Comparison of ENCODE assay signal across 1 cellular context in the genomic region with DNA sequence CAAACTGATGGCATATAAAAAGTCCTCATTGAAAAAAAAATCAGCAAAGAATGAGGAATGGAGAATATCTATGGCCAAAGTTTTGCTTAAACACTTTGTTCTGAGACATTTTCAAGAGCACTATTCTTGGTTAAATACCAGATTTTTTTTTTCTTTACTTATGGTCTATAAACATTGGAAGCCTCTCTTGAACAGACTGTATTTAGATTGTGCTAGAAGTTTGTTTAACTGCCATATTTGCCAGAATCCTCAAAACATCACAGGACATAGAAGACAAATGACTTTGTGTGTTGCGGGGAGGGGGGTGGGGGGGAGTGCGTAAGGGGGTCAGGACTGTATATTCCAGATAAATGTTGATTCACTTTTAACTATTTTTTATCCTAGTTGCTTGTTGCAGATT.
TF ChIP-seq lines count a peak whose summit lies in the region.

No MANE protein-coding gene starts in this region.

TF ChIP-seq in IMR-90, 13 proteins besides CTCF, POLR2A, EP300 and RAD21:
- TF ChIP-seq, protein P1, sequence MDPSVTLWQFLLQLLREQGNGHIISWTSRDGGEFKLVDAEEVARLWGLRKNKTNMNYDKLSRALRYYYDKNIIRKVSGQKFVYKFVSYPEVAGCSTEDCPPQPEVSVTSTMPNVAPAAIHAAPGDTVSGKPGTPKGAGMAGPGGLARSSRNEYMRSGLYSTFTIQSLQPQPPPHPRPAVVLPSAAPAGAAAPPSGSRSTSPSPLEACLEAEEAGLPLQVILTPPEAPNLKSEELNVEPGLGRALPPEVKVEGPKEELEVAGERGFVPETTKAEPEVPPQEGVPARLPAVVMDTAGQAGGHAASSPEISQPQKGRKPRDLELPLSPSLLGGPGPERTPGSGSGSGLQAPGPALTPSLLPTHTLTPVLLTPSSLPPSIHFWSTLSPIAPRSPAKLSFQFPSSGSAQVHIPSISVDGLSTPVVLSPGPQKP (IDR thresholded peaks at IDR 0.05; ENCODE audit: borderline replicate concordance, low read depth, low read length), result no peak
- TF ChIP-seq MAZ (IDR thresholded peaks at IDR 0.05; ENCODE audit: borderline replicate concordance, low read depth, low read length) (no peak), RFX5 (IDR thresholded peaks at IDR 0.05; ENCODE audit: low read depth, low read length) (no peak), RCOR1 (IDR thresholded peaks at IDR 0.05; ENCODE audit: insufficient replicate concordance, low read length) (no peak), CHD1 (IDR thresholded peaks at IDR 0.05; ENCODE audit: low read depth, low read length) (no peak), CEBPB (IDR thresholded peaks at IDR 0.05; ENCODE audit: low read depth, low read length) (no peak), BHLHE40 (IDR thresholded peaks at IDR 0.05; ENCODE audit: low read depth, low read length) (no peak), MXI1 (IDR thresholded peaks at IDR 0.05; ENCODE audit: borderline replicate concordance, low read depth, low read length) (no peak)
